15 cellular contexts compared by ENCODE assay signal in the genomic region with DNA sequence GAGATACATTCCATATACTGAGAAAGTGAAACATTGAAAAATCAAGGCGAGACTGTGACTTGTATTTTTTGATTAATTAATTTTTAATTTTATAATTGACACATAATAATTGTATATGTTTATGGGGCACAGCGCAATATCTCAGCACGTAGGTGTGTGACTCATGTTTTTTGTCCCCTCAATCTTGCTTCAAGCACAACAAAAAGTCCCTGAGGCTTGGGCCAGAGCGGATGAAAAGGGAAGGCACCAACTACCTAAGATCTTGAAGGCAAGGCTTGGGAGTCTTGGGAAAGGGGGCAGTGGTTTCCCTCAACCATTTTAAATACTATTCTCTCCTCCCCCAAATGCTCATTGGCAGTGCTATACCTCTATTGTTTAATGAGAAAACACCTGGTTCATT. TPM values are rescaled to one million over a fixed set of nuclear protein-coding genes. Genes with fewer than 3 reads are reported as not detected.
DNase-seq lines count a peak whose midpoint lies in the region; ATAC-seq and TF ChIP-seq lines count a peak whose summit lies in the region.
"Had no signal": no experiment of that assay in that cellular context is flagged by ENCODE, and none has a peak within 500 bp of the region (broad histone marks: within the 10 kb centered on the region; RNA-seq: fewer than 3 reads in every experiment).

No MANE protein-coding gene starts in this region.

- intact Hi-C loops in lower leg skin (cut with DNase I; ENCODE audit: low total_unique reads) (no loop called here), head of caudate nucleus (cut with DNase I) (no loop called here)

- ATAC-seq in GM18861 (IDR thresholded peaks at IDR 0.05; ENCODE audit: unreplicated experiment) (peak; percentile 19), GM21619 (IDR thresholded peaks at IDR 0.05; ENCODE audit: unreplicated experiment) (peak; percentile 55), HG03103 (IDR thresholded peaks at IDR 0.05; ENCODE audit: low read depth, unreplicated experiment) (peak; percentile 35)

- no peaks in the 10 kb centered on the region for H3K36me3 Mint-ChIP-seq in activated T-cell treated with anti-CD3 and anti-CD28 coated beads, Interleukin-2, amount 50 U/mL, for 24 hours (ENCODE audit: low read depth)
- H3K36me3 Mint-ChIP-seq in chondrocyte (ENCODE audit: low read depth), result no peaks in the 10 kb centered on the region

- H3K9me3 Mint-ChIP-seq in activated T-cell treated with anti-CD3 and anti-CD28 coated beads, Interleukin-2, amount 50 U/mL, for 24 hours, result peaks cover 2% of the 10 kb centered on the region
- peaks cover 7% of the 10 kb centered on the region for H3K9me3 Mint-ChIP-seq in chondrocyte (ENCODE audit: low read depth)

- H3K27me3 ChIP-seq in endocrine pancreas (ENCODE audit: control insufficient read depth, insufficient read depth, low read length), result no peaks in the 10 kb centered on the region
- H3K27me3 ChIP-seq: BE2C, esophagus squamous epithelium had no signal

- no peak overlapping the region for H3K9ac ChIP-seq in endocrine pancreas (ENCODE audit: control insufficient read depth, insufficient read depth, low read length)

- TF ChIP-seq CTCF in lower leg skin (IDR thresholded peaks at IDR 0.05) (no peak), chondrocyte (IDR thresholded peaks at IDR 0.05) (no peak)

- no peak for DNase-seq in activated T-cell treated with anti-CD3 and anti-CD28 coated beads, Interleukin-2, amount 50 U/mL, for 24 hours
- no peak for DNase-seq in lower leg skin (ENCODE audit: low spot score in 2 of 2)
- DNase-seq in chondrocyte (ENCODE audit: low spot score), result no peak
- DNase-seq in head of caudate nucleus, result no peak
- DNase-seq: activated T-cell treated with anti-CD3 and anti-CD28 coated beads for 4 hours; BE2C; esophagus squamous epithelium; NCI-H1436 treated with DMSO at 0.1 percent for 48 hours; NK-92 treated with Interleukin-12 subunit alpha and Interleukin-12 subunit beta, amount 100 ng/mL, for 24 hours had no signal

- no peak overlapping the region for H3K27ac Mint-ChIP-seq in activated T-cell treated with anti-CD3 and anti-CD28 coated beads, Interleukin-2, amount 50 U/mL, for 24 hours
- H3K27ac Mint-ChIP-seq in chondrocyte (ENCODE audit: unreplicated experiment), result no peak overlapping the region
- H3K27ac Mint-ChIP-seq: stimulated activated naive CD8-positive, alpha-beta T cell treated with anti-CD3 and anti-CD28 coated beads, Interleukin-15, Interleukin-2, amounts not matched to agents 100 ng/mL and 50 ng/mL, for 24 hours; T-helper 1 cell treated with Interleukin-12 subunit alpha and Interleukin-12 subunit beta and Interleukin-4 antibody, amounts not matched to agents 30 μg/mL and 1 μg/mL, for 36 hours had no signal

- no peak for TF ChIP-seq POLR2A in lower leg skin (IDR thresholded peaks at IDR 0.05)

- H3K27me3 Mint-ChIP-seq in activated T-cell treated with anti-CD3 and anti-CD28 coated beads, Interleukin-2, amount 50 U/mL, for 24 hours, result no peaks in the 10 kb centered on the region
- H3K27me3 Mint-ChIP-seq in chondrocyte (ENCODE audit: low read depth), result peaks cover 10% of the 10 kb centered on the region

- peak overlapping the region; percentile 64 for H3K4me3 ChIP-seq in endocrine pancreas (ENCODE audit: control insufficient read depth, insufficient read depth, low read length)
- H3K4me3 ChIP-seq in lower leg skin (ENCODE audit: low read depth, poor library complexity, severe bottlenecking), result no peak overlapping the region
- H3K4me3 ChIP-seq: esophagus squamous epithelium had no signal

- H3K36me3 ChIP-seq in endocrine pancreas (ENCODE audit: control insufficient read depth, insufficient read depth, low read length), result no peaks in the 10 kb centered on the region
- H3K36me3 ChIP-seq: BE2C, esophagus squamous epithelium had no signal

- H3K4me3 Mint-ChIP-seq in activated T-cell treated with anti-CD3 and anti-CD28 coated beads, Interleukin-2, amount 50 U/mL, for 24 hours, result no peak overlapping the region
- H3K4me3 Mint-ChIP-seq in chondrocyte (ENCODE audit: unreplicated experiment), result no peak overlapping the region
- H3K4me3 Mint-ChIP-seq: stimulated activated naive CD8-positive, alpha-beta T cell treated with anti-CD3 and anti-CD28 coated beads, Interleukin-15, Interleukin-2, amounts not matched to agents 100 ng/mL and 50 ng/mL, for 24 hours; T-helper 1 cell treated with Interleukin-12 subunit alpha and Interleukin-12 subunit beta and Interleukin-4 antibody, amounts not matched to agents 30 μg/mL and 1 μg/mL, for 36 hours had no signal

- no peaks in the 10 kb centered on the region for H3K9me3 ChIP-seq in endocrine pancreas (ENCODE audit: control insufficient read depth, low read length)
- H3K9me3 ChIP-seq: BE2C, esophagus squamous epithelium had no signal

- WGBS in lower leg skin, 2 donors, result 72 to 79% methylated on average over 4 of the region's 4 CpGs

- no peaks in the 10 kb centered on the region for H3K4me1 ChIP-seq in endocrine pancreas (ENCODE audit: control insufficient read depth, insufficient read depth, low read length)

- peaks cover 2% of the 10 kb centered on the region for H3K4me1 Mint-ChIP-seq in activated T-cell treated with anti-CD3 and anti-CD28 coated beads, Interleukin-2, amount 50 U/mL, for 24 hours (ENCODE audit: low read depth)
- no peaks in the 10 kb centered on the region for H3K4me1 Mint-ChIP-seq in chondrocyte (ENCODE audit: low read depth)

RNA-seq across cellular contexts. Expression of a gene that starts 9.9 kb away (rescaled TPM):
- total RNA-seq in lower leg skin (10 to 100 TPM; 38.7 to 61.3 (median 59.0) TPM), chondrocyte (not detected in 3 replicates)

Comparison
In these comparisons a context has a peak if more than half of its experiments do, and no peak if none do; other contexts are left out.
1. RNA of a gene that starts 9.9 kb away (total RNA-seq): 38.7 to 61.3 TPM in lower leg skin; not detected in chondrocyte; every median in the first group is over 10 times any median in the second.
2. Peak in every context shown above with its lines, with median percentiles within 50 percentile points of each other: ATAC-seq.